In the genomic region with DNA sequence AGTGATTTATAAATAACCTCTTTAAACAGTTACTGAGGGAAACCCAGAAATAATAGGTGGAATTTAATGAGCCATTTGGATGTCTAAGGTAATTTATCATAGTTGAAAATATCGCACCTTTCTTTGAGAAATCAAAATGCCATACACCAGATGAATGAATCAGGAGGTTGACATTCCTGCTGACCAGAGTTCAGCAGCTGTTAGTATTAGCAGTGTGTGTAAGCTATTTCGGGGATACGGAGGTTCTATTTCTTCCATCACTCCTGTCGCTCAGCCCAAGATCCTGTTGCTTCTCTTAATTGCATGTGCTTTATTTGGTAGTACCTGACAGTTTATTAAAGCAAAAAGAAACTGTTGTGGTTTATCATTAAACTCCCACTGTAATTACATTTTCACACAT, we compare ENCODE assay signal across 23 cellular contexts.
DNase-seq lines count a peak whose midpoint lies in the region; ATAC-seq, FAIRE-seq and TF ChIP-seq lines count a peak whose summit lies in the region.
"Had no signal": no experiment of that assay in that cellular context is flagged by ENCODE, and none has a peak within 500 bp of the region (broad histone marks: within the 10 kb centered on the region; RNA-seq: fewer than 3 reads in every experiment).

No MANE protein-coding gene starts in this region.

- no peak for FAIRE-seq in GM12891 (lab: Jason Lieb, UNC)
- FAIRE-seq: HepG2 had no signal

- TF ChIP-seq EP300 in esophagus muscularis mucosa (IDR thresholded peaks at IDR 0.05) = no peak

- H3K4me1 Mint-ChIP-seq in mesothelial cell of epicardium = peaks cover 42% of the 10 kb centered on the region
- H3K4me1 Mint-ChIP-seq: CD4-positive, CD25-positive, alpha-beta regulatory T cell had no signal

- intact Hi-C loops in esophagus muscularis mucosa (cut with DNase I) = no loop called here

- H3K36me3 ChIP-seq in esophagus muscularis mucosa = no peaks in the 10 kb centered on the region
- H3K36me3 ChIP-seq: BE2C had no signal

- peak overlapping the region; percentile 7 for H3K27ac Mint-ChIP-seq in mesothelial cell of epicardium
- H3K27ac Mint-ChIP-seq: CD4-positive, CD25-positive, alpha-beta regulatory T cell; H9; HFFc6 had no signal

- H3K27me3 ChIP-seq in esophagus muscularis mucosa = no peaks in the 10 kb centered on the region
- H3K27me3 ChIP-seq: BE2C had no signal

- DNase-seq in LHCN-M2 (ENCODE audit: low read depth) (peak; percentile 75), choroid plexus epithelial cell (ENCODE audit: low read depth) (peak; percentile 18), mesothelial cell of epicardium (ENCODE audit: low spot score in 2 of 2, unreplicated experiment in 2 of 2) (no peak), esophagus muscularis mucosa (ENCODE audit: extremely low spot score) (no peak), NCI-H226 (no peak), GM12891 (ENCODE audit: insufficient read length, low spot score) (no peak)
- DNase-seq: BE2C; CD4-positive, CD25-positive, alpha-beta regulatory T cell; H9; HFFc6; KBM-7; NCI-H1092; NCI-H1436 treated with DMSO at 0.1 percent for 48 hours; NCI-H1930; NCI-H510A treated with DMSO at 0.1 percent for 48 hours; NCI-H774; NK-92 treated with Interleukin-12 subunit alpha and Interleukin-12 subunit beta, amount 100 ng/mL, for 24 hours; SIG-M5 had no signal

- H3K9me3 ChIP-seq in esophagus muscularis mucosa = no peaks in the 10 kb centered on the region
- H3K9me3 ChIP-seq: BE2C had no signal

- H3K36me3 Mint-ChIP-seq in mesothelial cell of epicardium = no peaks in the 10 kb centered on the region
- H3K36me3 Mint-ChIP-seq: CD4-positive, CD25-positive, alpha-beta regulatory T cell had no signal

- no peak for ATAC-seq in HG03469 (IDR thresholded peaks at IDR 0.05; ENCODE audit: unreplicated experiment)
- ATAC-seq: HepG2, Panc1, SK-N-SH treated with all-trans-retinoic acid at 6 μM for 48 hours had no signal

- H3K27me3 Mint-ChIP-seq in mesothelial cell of epicardium (ENCODE audit: low read depth) = no peaks in the 10 kb centered on the region
- H3K27me3 Mint-ChIP-seq: CD4-positive, CD25-positive, alpha-beta regulatory T cell had no signal

- no peak for TF ChIP-seq CTCF in choroid plexus epithelial cell (conservative IDR thresholded peaks at IDR 0.05; ENCODE audit: low read depth, low read length)
- no peak for TF ChIP-seq CTCF in mesothelial cell of epicardium (IDR thresholded peaks at IDR 0.05; ENCODE audit: unreplicated experiment)
- TF ChIP-seq CTCF in esophagus muscularis mucosa (IDR thresholded peaks at IDR 0.05) = no peak

- no peak overlapping the region for H3K4me3 Mint-ChIP-seq in mesothelial cell of epicardium
- H3K4me3 Mint-ChIP-seq: CD4-positive, CD25-positive, alpha-beta regulatory T cell; H9; HFFc6 had no signal

- TF ChIP-seq POLR2A in esophagus muscularis mucosa (IDR thresholded peaks at IDR 0.05; ENCODE audit: low read depth) (no peak), GM12891 (IDR thresholded peaks at IDR 0.05; ENCODE audit: low read depth, low read length) (no peak)

- peaks cover 7% of the 10 kb centered on the region for H3K9me3 Mint-ChIP-seq in mesothelial cell of epicardium
- H3K9me3 Mint-ChIP-seq: H9 had no signal

- H3K4me1 ChIP-seq in esophagus muscularis mucosa = peaks cover 0 to 4% (median 0%) of the 10 kb centered on the region in 4 donors

- no peak overlapping the region for H3K27ac ChIP-seq in esophagus muscularis mucosa (replicated peaks in 1 of 4)
- H3K27ac ChIP-seq: HL-60 had no signal

- WGBS in esophagus muscularis mucosa = 60% methylated on average over 4 of the region's 4 CpGs

- H3K4me3 ChIP-seq in choroid plexus epithelial cell (ENCODE audit: low read depth, low read length) = no peak overlapping the region
- no peak overlapping the region for H3K4me3 ChIP-seq in esophagus muscularis mucosa

TF ChIP-seq in GM12891, 5 proteins besides CTCF, POLR2A, EP300 and RAD21:
- TF ChIP-seq POLR2AphosphoS5 (IDR thresholded peaks at IDR 0.05; ENCODE audit: low read depth, low read length) (no peak), POU2F2 (IDR thresholded peaks at IDR 0.05; ENCODE audit: low read depth, low read length) (no peak), SPI1 (IDR thresholded peaks at IDR 0.05; ENCODE audit: low read depth, low read length) (no peak), PAX5 (IDR thresholded peaks at IDR 0.05; ENCODE audit: insufficient read depth, low read length, severe bottlenecking) (no peak), TAF1 (IDR thresholded peaks at IDR 0.05; ENCODE audit: low read depth, low read length) (no peak)

Comparison
In these comparisons a context has a peak if more than half of its experiments do, and no peak if none do; other contexts are left out.
1. DNase-seq: peak in LHCN-M2 (single experiment) and choroid plexus epithelial cell (single experiment); none in mesothelial cell of epicardium (0 of 2), esophagus muscularis mucosa (single experiment), NCI-H226 (single experiment) and GM12891 (single experiment).